In the genomic region with DNA sequence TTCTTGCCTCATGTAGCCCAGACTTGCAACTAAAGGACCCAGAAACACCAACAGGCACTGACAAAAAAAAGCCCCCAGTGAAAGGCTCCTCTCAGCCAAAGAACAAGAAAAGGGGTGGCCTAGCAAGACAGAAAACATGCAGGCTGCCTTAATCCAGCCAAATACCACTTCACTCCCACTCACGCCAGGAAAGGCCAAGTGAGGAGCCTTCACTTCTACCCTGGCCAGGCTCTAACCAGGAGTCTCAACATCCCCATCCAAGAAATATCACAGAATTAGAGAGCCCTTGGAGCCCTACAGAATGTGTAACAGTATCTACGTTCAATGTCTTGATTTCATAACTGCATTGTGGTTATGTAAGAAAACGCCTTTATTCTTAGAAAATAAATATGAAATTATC, we compare ENCODE assay signal across 22 cellular contexts.
DNase-seq lines count a peak whose midpoint lies in the region; ATAC-seq and TF ChIP-seq lines count a peak whose summit lies in the region.
"Had no signal": no experiment of that assay in that cellular context is flagged by ENCODE, and none has a peak within 500 bp of the region (broad histone marks: within the 10 kb centered on the region; RNA-seq: fewer than 3 reads in every experiment).

No MANE protein-coding gene starts in this region.

- no peak for TF ChIP-seq POLR2A in gastrocnemius medialis (IDR thresholded peaks at IDR 0.05)

- H3K4me3 ChIP-seq in GM23338 (no peak overlapping the region), ectodermal cell (ENCODE audit: insufficient read depth, low read depth, low read length) (no peak overlapping the region), gastrocnemius medialis (no peak overlapping the region)
- H3K4me3 ChIP-seq: adrenal gland, testis had no signal

- in situ Hi-C loops in gastrocnemius medialis (cut with MboI; ENCODE audit: low sequenced_read_pairs in 4 of 4): no loop called here

- no peak overlapping the region; the same call in 1 of the 2 replicates for H3K27ac Mint-ChIP-seq in GM23338
- H3K27ac Mint-ChIP-seq in mesothelial cell of epicardium: peak overlapping the region; percentile 81
- H3K27ac Mint-ChIP-seq: activated T-helper 2 cell treated with anti-CD3 and anti-CD28 coated beads, Interferon-gamma antibody, Interleukin-2, Interleukin-4, amounts not matched to agents 10 μg/mL and 5 μg/mL and 100 μg/mL, durations not matched to agents 14 hours and 24 hours and 36 hours; CD8-positive, alpha-beta T cell; immature natural killer cell; memory B cell had no signal

- no peaks in the 10 kb centered on the region for H3F3A ChIP-seq in GM23338 (replicated peaks; ENCODE audit: low read depth)

- no peaks in the 10 kb centered on the region for H3K36me3 ChIP-seq in GM23338 (ENCODE audit: insufficient read depth)
- H3K36me3 ChIP-seq in ectodermal cell (ENCODE audit: control insufficient read depth, insufficient read depth, low read length): no peaks in the 10 kb centered on the region
- H3K36me3 ChIP-seq in gastrocnemius medialis: no peaks in the 10 kb centered on the region
- H3K36me3 ChIP-seq: adrenal gland had no signal

- H2AFZ ChIP-seq in GM23338: no peak overlapping the region

- 30 to 71% methylated on average over 1 to 2 of the region's 3 CpGs for WGBS in ectodermal cell, 2 experiments

- ATAC-seq in GM23338: peak; percentile 30; the same call in 2 of the 3 replicates
- no peak for ATAC-seq in gastrocnemius medialis
- ATAC-seq: CD8-positive, alpha-beta T cell had no signal

- POLR2A ChIA-PET in HEK293T (lab: Yijun Ruan, JAX): no interaction called here

- H3K9me2 ChIP-seq in GM23338 (ENCODE audit: insufficient read depth): no peaks in the 10 kb centered on the region

- no peak overlapping the region for H3K27ac ChIP-seq in GM23338 (ENCODE audit: low read depth)
- peak overlapping the region; percentile 50 for H3K27ac ChIP-seq in ectodermal cell (ENCODE audit: insufficient read depth, low read depth, low read length, poor library complexity, severe bottlenecking)
- H3K27ac ChIP-seq in gastrocnemius medialis: peak overlapping the region; percentile 69 to 90 (median 75)
- H3K27ac ChIP-seq: adrenal gland, RWPE1 had no signal

- CTCF ChIA-PET in HEK293T (lab: Yijun Ruan, JAX): no interaction called here

- TF ChIP-seq CTCF in GM23338 (conservative IDR thresholded peaks at IDR 0.05; ENCODE audit: low read depth in 2 of 2) (no peak), mesothelial cell of epicardium (IDR thresholded peaks at IDR 0.05; ENCODE audit: unreplicated experiment) (no peak), gastrocnemius medialis (IDR thresholded peaks at IDR 0.05 in 4 of 5, conservative IDR thresholded peaks at IDR 0.05 in 1 of 5) (no peak)

- peaks cover 66% of the 10 kb centered on the region for H3K79me2 ChIP-seq in GM23338 (replicated peaks; ENCODE audit: insufficient read depth)

- H3K4me1 ChIP-seq in GM23338 (ENCODE audit: insufficient read depth): peaks cover 22% of the 10 kb centered on the region
- H3K4me1 ChIP-seq in ectodermal cell (ENCODE audit: control insufficient read depth, insufficient read depth, low read length): peaks cover 30% of the 10 kb centered on the region
- peaks cover 63 to 81% of the 10 kb centered on the region in 2 donors for H3K4me1 ChIP-seq in gastrocnemius medialis
- H3K4me1 ChIP-seq: testis had no signal

- H3K4me1 Mint-ChIP-seq in GM23338 (peaks cover 35% of the 10 kb centered on the region), mesothelial cell of epicardium (peaks cover 40% of the 10 kb centered on the region)
- H3K4me1 Mint-ChIP-seq: immature natural killer cell, memory B cell had no signal

- H3K36me3 Mint-ChIP-seq in GM23338 (ENCODE audit: low read depth) (no peaks in the 10 kb centered on the region), mesothelial cell of epicardium (no peaks in the 10 kb centered on the region)
- H3K36me3 Mint-ChIP-seq: CD8-positive, alpha-beta T cell; immature natural killer cell; memory B cell had no signal

- no peaks in the 10 kb centered on the region for H3K9me3 Mint-ChIP-seq in GM23338
- no peaks in the 10 kb centered on the region for H3K9me3 Mint-ChIP-seq in mesothelial cell of epicardium
- H3K9me3 Mint-ChIP-seq: activated T-helper 2 cell treated with anti-CD3 and anti-CD28 coated beads, Interferon-gamma antibody, Interleukin-2, Interleukin-4, amounts not matched to agents 10 μg/mL and 5 μg/mL and 100 μg/mL, durations not matched to agents 14 hours and 24 hours and 36 hours; CD8-positive, alpha-beta T cell; immature natural killer cell; memory B cell; neural crest cell had no signal

- no peak for DNase-seq in GM23338 (ENCODE audit: low spot score)
- DNase-seq in mesothelial cell of epicardium (ENCODE audit: low spot score in 2 of 2, unreplicated experiment in 2 of 2): no peak
- DNase-seq in gastrocnemius medialis: no peak
- DNase-seq in RPMI8226: no peak
- DNase-seq in NCI-H748 treated with DMSO at 0.1 percent for 48 hours (lab: John Stamatoyannopoulos, UW): no peak
- DNase-seq in HEK293T (ENCODE audit: extremely low spot score): no peak
- no peak for DNase-seq in NCI-H1694 treated with DMSO at 0.1 percent for 48 hours (lab: John Stamatoyannopoulos, UW)
- DNase-seq: activated CD4-positive, alpha-beta T cell treated with anti-CD3 and anti-CD28 coated beads for 4 hours; adrenal gland; CD8-positive, alpha-beta T cell; central memory CD4-positive, alpha-beta T cell; DND-41; glutamatergic neuron; immature natural killer cell; KG1; NCI-H1930; testis had no signal

- intact Hi-C loops in gastrocnemius medialis (cut with DNase I; ENCODE audit: low total_unique reads): no loop called here

- H3K9me3 ChIP-seq in ectodermal cell (ENCODE audit: control insufficient read depth, low read length) (no peaks in the 10 kb centered on the region), gastrocnemius medialis (no peaks in the 10 kb centered on the region)
- H3K9me3 ChIP-seq: adrenal gland, testis had no signal

- H3K27me3 ChIP-seq in GM23338 (ENCODE audit: insufficient read depth) (no peaks in the 10 kb centered on the region), ectodermal cell (ENCODE audit: control insufficient read depth, insufficient read depth, low read length, poor library complexity, severe bottlenecking) (no peaks in the 10 kb centered on the region), gastrocnemius medialis (no peaks in the 10 kb centered on the region)
- H3K27me3 ChIP-seq: adrenal gland, testis had no signal

- H4K20me1 ChIP-seq in GM23338 (replicated peaks; ENCODE audit: insufficient read depth): peaks cover 10% of the 10 kb centered on the region; the same call in 1 of the 2 replicates

- H3K4me3 Mint-ChIP-seq in GM23338: no peak overlapping the region
- no peak overlapping the region for H3K4me3 Mint-ChIP-seq in mesothelial cell of epicardium
- H3K4me3 Mint-ChIP-seq: CD8-positive, alpha-beta T cell; immature natural killer cell; memory B cell; neural crest cell had no signal

- H3K27me3 Mint-ChIP-seq in GM23338 (ENCODE audit: insufficient read depth, low read depth, poor library complexity) (no peaks in the 10 kb centered on the region), mesothelial cell of epicardium (ENCODE audit: low read depth) (no peaks in the 10 kb centered on the region)

- H3K4me2 ChIP-seq in GM23338: no peak overlapping the region

TF ChIP-seq in GM23338, 12 proteins besides CTCF, POLR2A, EP300 and RAD21 (continues in another document):
- TF ChIP-seq JUNB (IDR thresholded peaks at IDR 0.05; ENCODE audit: unreplicated experiment) (no peak), ZNF331 (CRISPR knock-in tag; IDR thresholded peaks at IDR 0.05; ENCODE audit: low read depth) (no peak), NANOG (IDR thresholded peaks at IDR 0.05; ENCODE audit: borderline replicate concordance) (no peak), EZH2phosphoT487 (IDR thresholded peaks at IDR 0.05; ENCODE audit: unreplicated experiment) (no peak), ZNF114 (CRISPR knock-in tag; IDR thresholded peaks at IDR 0.05) (no peak), CREB1 (CRISPR knock-in tag; IDR thresholded peaks at IDR 0.05; ENCODE audit: low read depth) (no peak), STAT1 (IDR thresholded peaks at IDR 0.05; ENCODE audit: unreplicated experiment) (no peak), POLR2AphosphoS5 (IDR thresholded peaks at IDR 0.05; ENCODE audit: low read depth) (no peak)
- TF ChIP-seq, protein P1, sequence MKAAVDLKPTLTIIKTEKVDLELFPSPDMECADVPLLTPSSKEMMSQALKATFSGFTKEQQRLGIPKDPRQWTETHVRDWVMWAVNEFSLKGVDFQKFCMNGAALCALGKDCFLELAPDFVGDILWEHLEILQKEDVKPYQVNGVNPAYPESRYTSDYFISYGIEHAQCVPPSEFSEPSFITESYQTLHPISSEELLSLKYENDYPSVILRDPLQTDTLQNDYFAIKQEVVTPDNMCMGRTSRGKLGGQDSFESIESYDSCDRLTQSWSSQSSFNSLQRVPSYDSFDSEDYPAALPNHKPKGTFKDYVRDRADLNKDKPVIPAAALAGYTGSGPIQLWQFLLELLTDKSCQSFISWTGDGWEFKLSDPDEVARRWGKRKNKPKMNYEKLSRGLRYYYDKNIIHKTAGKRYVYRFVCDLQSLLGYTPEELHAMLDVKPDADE (IDR thresholded peaks at IDR 0.05): no peak

TF ChIP-seq in HEK293T, 16 proteins besides CTCF, POLR2A, EP300 and RAD21:
- no peak for TF ChIP-seq HDGF (IDR thresholded peaks at IDR 0.05; ENCODE audit: borderline replicate concordance)
- TF ChIP-seq LEF1 (IDR thresholded peaks at IDR 0.05; ENCODE audit: borderline replicate concordance): no peak
- TF ChIP-seq TARDBP (IDR thresholded peaks at IDR 0.05): no peak
- TF ChIP-seq L3MBTL2 (conservative IDR thresholded peaks at IDR 0.05): no peak
- TF ChIP-seq FOXM1 (IDR thresholded peaks at IDR 0.05; ENCODE audit: borderline replicate concordance): no peak
- TF ChIP-seq, protein P2, sequence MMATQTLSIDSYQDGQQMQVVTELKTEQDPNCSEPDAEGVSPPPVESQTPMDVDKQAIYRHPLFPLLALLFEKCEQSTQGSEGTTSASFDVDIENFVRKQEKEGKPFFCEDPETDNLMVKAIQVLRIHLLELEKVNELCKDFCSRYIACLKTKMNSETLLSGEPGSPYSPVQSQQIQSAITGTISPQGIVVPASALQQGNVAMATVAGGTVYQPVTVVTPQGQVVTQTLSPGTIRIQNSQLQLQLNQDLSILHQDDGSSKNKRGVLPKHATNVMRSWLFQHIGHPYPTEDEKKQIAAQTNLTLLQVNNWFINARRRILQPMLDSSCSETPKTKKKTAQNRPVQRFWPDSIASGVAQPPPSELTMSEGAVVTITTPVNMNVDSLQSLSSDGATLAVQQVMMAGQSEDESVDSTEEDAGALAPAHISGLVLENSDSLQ (IDR thresholded peaks at IDR 0.05): no peak
- TF ChIP-seq ELF4 (IDR thresholded peaks at IDR 0.05): no peak
- no peak for TF ChIP-seq NFRKB (IDR thresholded peaks at IDR 0.05)
- no peak for TF ChIP-seq ZNF384 (IDR thresholded peaks at IDR 0.05)
- TF ChIP-seq FOXK2 (IDR thresholded peaks at IDR 0.05): no peak
- TF ChIP-seq SP1 (IDR thresholded peaks at IDR 0.05): no peak
- no peak for TF ChIP-seq ARNT (IDR thresholded peaks at IDR 0.05)
- no peak for TF ChIP-seq SUZ12 (IDR thresholded peaks at IDR 0.05)
- no peak for TF ChIP-seq BHLHE40 (IDR thresholded peaks at IDR 0.05; ENCODE audit: borderline replicate concordance)
- no peak for TF ChIP-seq CTBP1 (IDR thresholded peaks at IDR 0.05; ENCODE audit: borderline replicate concordance)
- TF ChIP-seq FOXA1 (IDR thresholded peaks at IDR 0.05): no peak
